In genomic region chr5:54766748-54767147, GRCh38 we compare ENCODE assay signal across 20 cellular contexts.
DNase-seq lines count a peak whose midpoint lies in the region; ATAC-seq and TF ChIP-seq lines count a peak whose summit lies in the region.
"Had no signal": no experiment of that assay in that cellular context is flagged by ENCODE, and none has a peak within 500 bp of the region (broad histone marks: within the 10 kb centered on the region; RNA-seq: fewer than 3 reads in every experiment).

No MANE protein-coding gene starts in this region.

- no peaks in the 10 kb centered on the region for H3K4me1 Mint-ChIP-seq in Caco-2 (ENCODE audit: low read depth, unreplicated experiment)
- H3K4me1 Mint-ChIP-seq: activated CD4-positive, alpha-beta memory T cell treated with anti-CD3 and anti-CD28 coated beads, Interleukin-2, amount 10 ng/mL, durations not matched to agents 7 days and 5 days had no signal

- no peaks in the 10 kb centered on the region; the same call in 1 of the 2 replicates for H3K27me3 ChIP-seq in Caco-2 (replicated peaks; ENCODE audit: control insufficient read depth, insufficient read depth, low read length)
- H3K27me3 ChIP-seq in HCT116 (ENCODE audit: insufficient read depth, low read length) = no peaks in the 10 kb centered on the region
- H3K27me3 ChIP-seq in Panc1 (ENCODE audit: control insufficient read depth, insufficient read depth, low read length) = no peaks in the 10 kb centered on the region
- H3K27me3 ChIP-seq in foreskin keratinocyte = peaks cover 3% of the 10 kb centered on the region

- in situ Hi-C loops in Panc1 (cut with HindIII; ENCODE audit: low pct_unique_long_range_greater_than_20kb, low sequenced_read_pairs) = no loop called here

- H3K4me1 ChIP-seq in Caco-2 (no peaks in the 10 kb centered on the region), HCT116 (ENCODE audit: control insufficient read depth in 1 of 2, insufficient read depth in 2 of 2, low read length in 2 of 2) (no peaks in the 10 kb centered on the region), Panc1 (ENCODE audit: control insufficient read depth, insufficient read depth, low read length) (no peaks in the 10 kb centered on the region), foreskin keratinocyte (no peaks in the 10 kb centered on the region)

- no peaks in the 10 kb centered on the region for H3K79me2 ChIP-seq in HCT116 (ENCODE audit: insufficient read depth, low read length)

- H3K27me3 Mint-ChIP-seq in Caco-2 (ENCODE audit: insufficient read depth, unreplicated experiment) = peaks cover 2% of the 10 kb centered on the region
- H3K27me3 Mint-ChIP-seq: activated T-cell treated with anti-CD3 and anti-CD28 coated beads, Interleukin-2, amount 50 U/mL, for 24 hours had no signal

- H3K4me2 ChIP-seq in HCT116 (ENCODE audit: low read length) = no peak overlapping the region

- RAD21 ChIA-PET in HCT116 (lab: Charles Lee; ENCODE audit: low non-redundant PET in 1 of 2, low total read pairs in 2 of 2, uncharacterized antibody in 2 of 2, unreplicated experiment in 2 of 2) = no interaction called here

- BruUV-seq in Caco-2 (replicated peaks; lab: Mats Ljungman, UMichigan) (no TSS peak), HCT116 (replicated peaks; lab: Mats Ljungman, UMichigan) (no TSS peak), Panc1 (replicated peaks; lab: Mats Ljungman, UMichigan) (no TSS peak)

- POLR2A ChIA-PET in Caco-2 (lab: Charles Lee) (no interaction called here), HCT116 (lab: Charles Lee) (no interaction called here), Panc1 (lab: Charles Lee) (interaction anchor here (0.7 kb wide), 1 partner anchor 55 kb away, joined by 3 read pairs; no protein-coding TSS in a partner anchor)

- TF ChIP-seq CTCF in Caco-2 (IDR thresholded peaks at IDR 0.05; ENCODE audit: insufficient read depth in 1 of 2, low read depth in 1 of 2, low read length in 1 of 2, severe bottlenecking in 1 of 2, unreplicated experiment in 1 of 2) (peak; percentile 37 to 45), HCT116 (IDR thresholded peaks at IDR 0.05 in 2 of 3, conservative IDR thresholded peaks at IDR 0.05 in 1 of 3; ENCODE audit: borderline replicate concordance in 1 of 3, insufficient read depth in 1 of 3, low read depth in 2 of 3, low read length in 2 of 3) (peak in 2 of 3 experiments; percentile 41 to 57; a peak in 4 of 6 replicates), Panc1 (IDR thresholded peaks at IDR 0.05) (peak; percentile 45), foreskin keratinocyte (conservative IDR thresholded peaks at IDR 0.05) (peak; percentile 40)

- intact Hi-C loops in Caco-2 (cut with micrococcal nuclease; ENCODE audit: unreplicated experiment) = loop anchor here (10.0 kb wide), 1 partner anchor 78 kb away; no protein-coding TSS in a partner anchor
- intact Hi-C loops in HCT116 (cut with micrococcal nuclease) = no loop called here
- intact Hi-C loops in Panc1 (cut with micrococcal nuclease; ENCODE audit: unreplicated experiment) = no loop called here

- ATAC-seq in HCT116 = peak; percentile 69
- no peak for ATAC-seq in Panc1
- ATAC-seq in foreskin keratinocyte = no peak
- ATAC-seq in GM18907 (IDR thresholded peaks at IDR 0.05; ENCODE audit: unreplicated experiment) = no peak
- ATAC-seq in GM18858 (IDR thresholded peaks at IDR 0.05; ENCODE audit: unreplicated experiment) = no peak
- ATAC-seq: activated naive CD4-positive, alpha-beta T cell treated with anti-CD3 and anti-CD28 coated beads, Interleukin-2, amount 50 U/mL, for 72 hours; natural killer cell had no signal

- CTCF ChIA-PET in Caco-2 (lab: Charles Lee) (no interaction called here), HCT116 (lab: Charles Lee) (interaction anchor here (1.1 kb wide), 1 partner anchor 8 kb away, joined by 3 read pairs; no protein-coding TSS in a partner anchor), Panc1 (lab: Charles Lee) (no interaction called here)

- no peaks in the 10 kb centered on the region for H4K20me1 ChIP-seq in HCT116 (ENCODE audit: insufficient read depth)

- DNase-seq in Caco-2 (peak; percentile 23 to 45), HCT116 (ENCODE audit: low read depth, low spot score) (no peak), Panc1 (ENCODE audit: low read depth, low spot score) (no peak), foreskin keratinocyte (no peak), activated gamma-delta T cell (lab: John Stamatoyannopoulos, UW) (no peak)
- DNase-seq: activated CD4-positive, alpha-beta memory T cell treated with anti-CD3 and anti-CD28 coated beads, Interleukin-2, amount 10 ng/mL, durations not matched to agents 7 days and 5 days; activated T-cell treated with anti-CD3 and anti-CD28 coated beads, Interleukin-2, amount 50 U/mL, for 24 hours; Calu3; cortex of kidney; GDM1; hypothalamus; kidney glomerular epithelial cell; mesenchymal stem cell; natural killer cell; NCI-H1105 treated with DMSO at 0.1 percent for 48 hours; NCI-H82 had no signal

- no peak overlapping the region for H3K9ac ChIP-seq in HCT116 (ENCODE audit: low read length)

- H3K9me3 Mint-ChIP-seq in Caco-2 (ENCODE audit: unreplicated experiment) = no peaks in the 10 kb centered on the region
- H3K9me3 Mint-ChIP-seq: activated T-cell treated with anti-CD3 and anti-CD28 coated beads, Interleukin-2, amount 50 U/mL, for 24 hours; natural killer cell had no signal

- H3K9me3 ChIP-seq in Caco-2 = no peaks in the 10 kb centered on the region
- no peaks in the 10 kb centered on the region for H3K9me3 ChIP-seq in HCT116 (ENCODE audit: control insufficient read depth in 1 of 2, insufficient read depth in 1 of 2, low read depth in 1 of 2, low read length in 2 of 2)
- no peaks in the 10 kb centered on the region for H3K9me3 ChIP-seq in Panc1 (ENCODE audit: control insufficient read depth, insufficient read depth, low read depth, low read length)

- no peak overlapping the region for H3K4me3 Mint-ChIP-seq in Caco-2 (ENCODE audit: unreplicated experiment)
- H3K4me3 Mint-ChIP-seq: activated CD4-positive, alpha-beta memory T cell treated with anti-CD3 and anti-CD28 coated beads, Interleukin-2, amount 10 ng/mL, durations not matched to agents 7 days and 5 days; activated T-cell treated with anti-CD3 and anti-CD28 coated beads, Interleukin-2, amount 50 U/mL, for 24 hours; natural killer cell had no signal

- no peak overlapping the region for H2AFZ ChIP-seq in HCT116 (ENCODE audit: low read depth, low read length, poor library complexity, severe bottlenecking)

- no peak for TF ChIP-seq POLR2A in HCT116 (IDR thresholded peaks at IDR 0.05; ENCODE audit: borderline replicate concordance, extremely low read depth, insufficient read depth, insufficient read length)

- H3K27ac ChIP-seq in HCT116 (ENCODE audit: low read depth, low read length) (no peak overlapping the region), Panc1 (ENCODE audit: low read length) (no peak overlapping the region), foreskin keratinocyte (no peak overlapping the region)
- H3K27ac ChIP-seq: HL-60 had no signal

- no peaks in the 10 kb centered on the region for H3K36me3 Mint-ChIP-seq in Caco-2 (ENCODE audit: insufficient read depth, unreplicated experiment)
- H3K36me3 Mint-ChIP-seq: activated naive CD4-positive, alpha-beta T cell treated with anti-CD3 and anti-CD28 coated beads, Interleukin-2, amount 50 U/mL, for 72 hours; natural killer cell had no signal

- H3K36me3 ChIP-seq in Caco-2 (ENCODE audit: control insufficient read depth, insufficient read depth, low read length) (no peaks in the 10 kb centered on the region), HCT116 (ENCODE audit: control insufficient read depth in 1 of 2, insufficient read depth in 2 of 2, low read length in 2 of 2) (no peaks in the 10 kb centered on the region), Panc1 (ENCODE audit: control insufficient read depth, insufficient read depth, low read length) (no peaks in the 10 kb centered on the region)

- H3K9me2 ChIP-seq in HCT116 (ENCODE audit: insufficient read depth) = no peaks in the 10 kb centered on the region

- no peak for TF ChIP-seq RAD21 in HCT116 (IDR thresholded peaks at IDR 0.05; ENCODE audit: low read depth)

- H3K4me3 ChIP-seq in Caco-2 (ENCODE audit: low read depth, low read length) = no peak overlapping the region
- no peak overlapping the region for H3K4me3 ChIP-seq in HCT116 (replicated peaks in 1 of 2; ENCODE audit: low read depth in 1 of 2, low read length in 2 of 2)
- no peak overlapping the region for H3K4me3 ChIP-seq in Panc1 (ENCODE audit: low read depth in 2 of 2, low read length in 2 of 2)

- H3K27ac Mint-ChIP-seq in Caco-2 (ENCODE audit: unreplicated experiment) = no peak overlapping the region
- H3K27ac Mint-ChIP-seq: activated CD4-positive, alpha-beta memory T cell treated with anti-CD3 and anti-CD28 coated beads, Interleukin-2, amount 10 ng/mL, durations not matched to agents 7 days and 5 days; activated naive CD4-positive, alpha-beta T cell treated with anti-CD3 and anti-CD28 coated beads, Interleukin-2, amount 50 U/mL, for 72 hours; activated T-cell treated with anti-CD3 and anti-CD28 coated beads, Interleukin-2, amount 50 U/mL, for 24 hours; natural killer cell had no signal

TF ChIP-seq in HCT116, 20 proteins besides CTCF, POLR2A, EP300 and RAD21:
- TF ChIP-seq MAX (IDR thresholded peaks at IDR 0.05) (no peak), SRF (IDR thresholded peaks at IDR 0.05; ENCODE audit: low read depth) (no peak), CEBPB (IDR thresholded peaks at IDR 0.05; ENCODE audit: low read depth) (no peak), SP1 (IDR thresholded peaks at IDR 0.05; ENCODE audit: low read depth) (no peak), EZH2phosphoT487 (IDR thresholded peaks at IDR 0.05; ENCODE audit: borderline replicate concordance) (no peak), ZNF274 (IDR thresholded peaks at IDR 0.05; ENCODE audit: low read depth, low read length) (no peak), ELF1 (IDR thresholded peaks at IDR 0.05; ENCODE audit: borderline replicate concordance, low read depth) (no peak)
- TF ChIP-seq, protein P1, sequence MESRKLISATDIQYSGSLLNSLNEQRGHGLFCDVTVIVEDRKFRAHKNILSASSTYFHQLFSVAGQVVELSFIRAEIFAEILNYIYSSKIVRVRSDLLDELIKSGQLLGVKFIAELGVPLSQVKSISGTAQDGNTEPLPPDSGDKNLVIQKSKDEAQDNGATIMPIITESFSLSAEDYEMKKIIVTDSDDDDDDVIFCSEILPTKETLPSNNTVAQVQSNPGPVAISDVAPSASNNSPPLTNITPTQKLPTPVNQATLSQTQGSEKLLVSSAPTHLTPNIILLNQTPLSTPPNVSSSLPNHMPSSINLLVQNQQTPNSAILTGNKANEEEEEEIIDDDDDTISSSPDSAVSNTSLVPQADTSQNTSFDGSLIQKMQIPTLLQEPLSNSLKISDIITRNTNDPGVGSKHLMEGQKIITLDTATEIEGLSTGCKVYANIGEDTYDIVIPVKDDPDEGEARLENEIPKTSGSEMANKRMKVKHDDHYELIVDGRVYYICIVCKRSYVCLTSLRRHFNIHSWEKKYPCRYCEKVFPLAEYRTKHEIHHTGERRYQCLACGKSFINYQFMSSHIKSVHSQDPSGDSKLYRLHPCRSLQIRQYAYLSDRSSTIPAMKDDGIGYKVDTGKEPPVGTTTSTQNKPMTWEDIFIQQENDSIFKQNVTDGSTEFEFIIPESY (IDR thresholded peaks at IDR 0.05; ENCODE audit: extremely low read depth, insufficient replicate concordance, low read length) = no peak
TF ChIP-seq in HCT116: peak in this region for 0.

Comparison
In these comparisons a context has a peak if more than half of its experiments do, and no peak if none do; other contexts are left out.
1. DNase-seq: peak in Caco-2 (2 of 2); none in HCT116 (single experiment), Panc1 (single experiment), foreskin keratinocyte (0 of 2) and activated gamma-delta T cell (single experiment).
2. Peak in every context shown above with its lines, with median percentiles within 50 percentile points of each other: CTCF ChIP-seq.